ENCODE assay signal across 17 cellular contexts in genomic region chr12:124743479-124744272, GRCh38.
A peak's percentile ranks its signal among the peaks of the same experiment; 100 is the strongest.
DNase-seq lines count a peak whose midpoint lies in the region; ATAC-seq and TF ChIP-seq lines count a peak whose summit lies in the region.
"Had no signal": no experiment of that assay in that cellular context is flagged by ENCODE, and none has a peak within 500 bp of the region (broad histone marks: within the 10 kb centered on the region; RNA-seq: fewer than 3 reads in every experiment).

No MANE protein-coding gene starts in this region.

- CTCF ChIA-PET in RWPE1 (lab: Yijun Ruan, JAX) = no interaction called here

- H3K9me3 ChIP-seq in gastroesophageal sphincter = no peaks in the 10 kb centered on the region

- H3K4me1 ChIP-seq in gastroesophageal sphincter = peaks cover 3 to 85% (median 28%) of the 10 kb centered on the region in 3 donors

- POLR2A ChIA-PET in RWPE1 (lab: Yijun Ruan, JAX; ENCODE audit: low non-redundant PET) = no interaction called here

- ATAC-seq in gastroesophageal sphincter = no peak
- ATAC-seq: naive thymus-derived CD8-positive, alpha-beta T cell; sciatic nerve; T-cell had no signal

- WGBS in gastroesophageal sphincter (ENCODE audit: low coverage in 1 of 2), 2 donors = 48 to 68% methylated on average over 9 to 14 of the region's 18 CpGs

- intact Hi-C loops in posterior vena cava (cut with DNase I) = no loop called here

- TF ChIP-seq CTCF in 22Rv1 (IDR thresholded peaks at IDR 0.05) (no peak), RWPE1 (conservative IDR thresholded peaks at IDR 0.05; ENCODE audit: low read depth) (no peak), gastroesophageal sphincter (IDR thresholded peaks at IDR 0.05) (no peak)

- DNase-seq in RWPE1 (ENCODE audit: low spot score) (no peak), posterior vena cava (ENCODE audit: low spot score) (peak; percentile 87), CD1c-positive myeloid dendritic cell (ENCODE audit: extremely low spot score) (no peak), mucosa of gallbladder (ENCODE audit: low spot score) (no peak), NCI-H446 (lab: John Stamatoyannopoulos, UW) (no peak), DMS114 treated with DMSO at 0.1 percent for 48 hours (lab: John Stamatoyannopoulos, UW; ENCODE audit: unreplicated experiment) (no peak)
- DNase-seq: anterior cingulate cortex; COR-L47; GOT3; naive thymus-derived CD8-positive, alpha-beta T cell; NCI-H187 treated with DMSO at 0.1 percent for 48 hours; stimulated activated CD4-positive, alpha-beta T cell treated with anti-CD3 and anti-CD28 coated beads, Interleukin-4, amount 100 ng/mL, for 4 hours; T-cell; WERI-Rb-1 had no signal

- peak overlapping the region in 1 of 2 donors; percentile 51 for H3K4me3 ChIP-seq in gastroesophageal sphincter

- H3K27me3 ChIP-seq in gastroesophageal sphincter = no peaks in the 10 kb centered on the region

- H3K27ac ChIP-seq in 22Rv1 (peak overlapping the region; percentile 79), RWPE1 (peak overlapping the region; percentile 90), gastroesophageal sphincter (peak overlapping the region; percentile 84 to 94 (median 92))

- TF ChIP-seq EP300 in gastroesophageal sphincter (IDR thresholded peaks at IDR 0.05) = no peak

- H3K36me3 ChIP-seq in gastroesophageal sphincter = no peaks in the 10 kb centered on the region
- H3K36me3 ChIP-seq: WERI-Rb-1 had no signal

- TF ChIP-seq POLR2A in gastroesophageal sphincter (IDR thresholded peaks at IDR 0.05) = no peak
